ENCODE assay signal across 17 cellular contexts in the genomic region with DNA sequence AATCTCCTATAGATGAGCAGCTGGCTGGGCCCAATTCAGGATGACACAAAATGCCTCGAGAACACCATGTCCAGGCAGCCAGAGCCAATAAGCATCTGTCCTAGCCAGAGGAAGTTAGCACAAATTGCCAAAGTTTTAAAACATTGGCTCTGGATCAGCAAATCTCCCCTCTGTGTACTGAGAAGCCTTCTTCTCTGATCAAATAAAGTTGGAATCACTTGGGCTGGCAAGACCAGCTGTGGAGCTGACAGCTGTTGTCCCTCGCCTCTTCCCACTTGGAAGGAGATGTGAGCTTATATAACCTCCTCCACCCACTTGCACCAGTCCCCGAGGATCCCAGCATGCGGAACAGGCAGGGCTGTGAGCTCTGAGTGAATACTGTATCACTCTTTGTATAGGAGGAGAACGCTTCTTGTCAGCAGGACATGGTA.
DNase-seq lines count a peak whose midpoint lies in the region; ATAC-seq and TF ChIP-seq lines count a peak whose summit lies in the region.
"Had no signal": no experiment of that assay in that cellular context is flagged by ENCODE, and none has a peak within 500 bp of the region (broad histone marks: within the 10 kb centered on the region; RNA-seq: fewer than 3 reads in every experiment).

No MANE protein-coding gene starts in this region.

- WGBS in right cardiac atrium, result 29% methylated on average over 5 of the region's 5 CpGs
- WGBS in aorta, 2 donors, result 50 to 63% methylated on average over 5 of the region's 5 CpGs
- WGBS in SK-N-SH (ENCODE audit: low lambda C conversion rate), result 45% methylated on average over 5 of the region's 5 CpGs

- no peaks in the 10 kb centered on the region for H3F3A ChIP-seq in SK-N-SH (replicated peaks; ENCODE audit: insufficient read depth)

- intact Hi-C loops in right cardiac atrium (cut with DNase I) (no loop called here), aorta (cut with DNase I) (no loop called here)

- H3K4me1 ChIP-seq in right cardiac atrium (ENCODE audit: control insufficient read depth, insufficient read depth, low read length) (peaks cover 1% of the 10 kb centered on the region), aorta (ENCODE audit: control insufficient read depth in 1 of 2, insufficient read depth in 2 of 2, low read length in 2 of 2) (no peaks in the 10 kb centered on the region), SK-N-SH (ENCODE audit: control insufficient read depth in 1 of 2, insufficient read depth in 2 of 2, low read depth in 1 of 2, low read length in 1 of 2) (no peaks in the 10 kb centered on the region)
- H3K4me1 ChIP-seq: neural progenitor cell had no signal

- H3K79me2 ChIP-seq in SK-N-SH (ENCODE audit: insufficient read depth), result no peaks in the 10 kb centered on the region

- ATAC-seq in right cardiac atrium (peak; percentile 88 to 90), aorta (ENCODE audit: low FRiP score) (peak; percentile 65), HG02938 (IDR thresholded peaks at IDR 0.05; ENCODE audit: unreplicated experiment) (no peak), omental fat pad (ENCODE audit: low FRiP score) (no peak)

- H3K36me3 ChIP-seq in aorta (ENCODE audit: control insufficient read depth in 1 of 2, insufficient read depth in 2 of 2, low read length in 1 of 2), result no peaks in the 10 kb centered on the region
- no peaks in the 10 kb centered on the region for H3K36me3 ChIP-seq in SK-N-SH (replicated peaks in 1 of 2; ENCODE audit: control insufficient read depth in 1 of 2, insufficient read depth in 2 of 2, low read length in 1 of 2)
- H3K36me3 ChIP-seq: neural progenitor cell had no signal

- no peaks in the 10 kb centered on the region for H3K9me2 ChIP-seq in SK-N-SH

- H3K9ac ChIP-seq in SK-N-SH, result no peak overlapping the region
- H3K9ac ChIP-seq: neural progenitor cell had no signal

- H3K4me2 ChIP-seq in SK-N-SH, result no peak overlapping the region
- H3K4me2 ChIP-seq: neural progenitor cell had no signal

- DNase-seq in fibroblast of gingiva (ENCODE audit: low read depth) (peak; percentile 0), right cardiac atrium (peak; percentile 58 to 83 (median 67)), pons (ENCODE audit: low spot score) (peak; percentile 48), aorta (peak in 1 of 2 donors; percentile 42), omental fat pad (ENCODE audit: low spot score) (no peak), SK-N-SH (no peak)
- DNase-seq: activated CD4-positive, alpha-beta T cell treated with anti-CD3 and anti-CD28 coated beads for 48 hours; activated naive CD4-positive, alpha-beta T cell treated with Interleukin-2 at 50 U/mL for 16 hours; H9; immature natural killer cell; NCI-H187; NCI-H510A; RPMI8226; stimulated activated CD4-positive, alpha-beta T cell treated with anti-CD3 and anti-CD28 coated beads, Interleukin-2, amount 100 ng/mL, for 48 hours; SW 1271 had no signal

- H4K20me1 ChIP-seq in SK-N-SH (ENCODE audit: insufficient read depth), result no peaks in the 10 kb centered on the region

- H3K9me3 ChIP-seq in right cardiac atrium (ENCODE audit: control insufficient read depth, low read length), result no peaks in the 10 kb centered on the region
- no peaks in the 10 kb centered on the region for H3K9me3 ChIP-seq in aorta (ENCODE audit: control insufficient read depth, low read length)
- H3K9me3 ChIP-seq in SK-N-SH, result no peaks in the 10 kb centered on the region

- no peaks in the 10 kb centered on the region for H3K27me3 ChIP-seq in right cardiac atrium (ENCODE audit: control insufficient read depth, insufficient read depth)
- no peaks in the 10 kb centered on the region for H3K27me3 ChIP-seq in aorta (ENCODE audit: control insufficient read depth in 1 of 2, insufficient read depth in 2 of 2, low read length in 1 of 2)
- no peaks in the 10 kb centered on the region for H3K27me3 ChIP-seq in SK-N-SH (ENCODE audit: insufficient read depth)
- H3K27me3 ChIP-seq: neural progenitor cell had no signal

- no peak for TF ChIP-seq RAD21 in SK-N-SH (IDR thresholded peaks at IDR 0.05; ENCODE audit: low read length)

- POLR2A ChIA-PET in SK-N-SH (lab: Yijun Ruan, JAX), result no interaction called here

- no peak for TF ChIP-seq EP300 in SK-N-SH (IDR thresholded peaks at IDR 0.05; ENCODE audit: borderline replicate concordance in 1 of 2, low read depth in 1 of 2, low read length in 1 of 2)

- TF ChIP-seq CTCF in omental fat pad (IDR thresholded peaks at IDR 0.05), result no peak
- TF ChIP-seq CTCF in SK-N-SH (IDR thresholded peaks at IDR 0.05), result no peak

- CTCF ChIA-PET in SK-N-SH (lab: Yijun Ruan, JAX), result no interaction called here

- no peak overlapping the region for H3K27ac ChIP-seq in right cardiac atrium (ENCODE audit: low read length)
- H3K27ac ChIP-seq in aorta (ENCODE audit: low read depth in 1 of 2, low read length in 2 of 2), result no peak overlapping the region
- no peak overlapping the region for H3K27ac ChIP-seq in SK-N-SH (ENCODE audit: low read depth in 2 of 2, low read length in 1 of 2)
- H3K27ac ChIP-seq: neural progenitor cell had no signal

- H3K4me3 ChIP-seq in right cardiac atrium (ENCODE audit: low read length), result no peak overlapping the region
- no peak overlapping the region for H3K4me3 ChIP-seq in aorta (ENCODE audit: low read length in 2 of 2)
- H3K4me3 ChIP-seq in SK-N-SH (ENCODE audit: low read depth in 2 of 2, low read length in 1 of 2), result no peak overlapping the region
- H3K4me3 ChIP-seq: neural progenitor cell had no signal

- H2AFZ ChIP-seq in SK-N-SH (ENCODE audit: low read depth), result no peak overlapping the region
- H2AFZ ChIP-seq: neural progenitor cell had no signal

TF ChIP-seq in SK-N-SH, 30 proteins besides CTCF, POLR2A, EP300 and RAD21:
- TF ChIP-seq, protein P1, sequence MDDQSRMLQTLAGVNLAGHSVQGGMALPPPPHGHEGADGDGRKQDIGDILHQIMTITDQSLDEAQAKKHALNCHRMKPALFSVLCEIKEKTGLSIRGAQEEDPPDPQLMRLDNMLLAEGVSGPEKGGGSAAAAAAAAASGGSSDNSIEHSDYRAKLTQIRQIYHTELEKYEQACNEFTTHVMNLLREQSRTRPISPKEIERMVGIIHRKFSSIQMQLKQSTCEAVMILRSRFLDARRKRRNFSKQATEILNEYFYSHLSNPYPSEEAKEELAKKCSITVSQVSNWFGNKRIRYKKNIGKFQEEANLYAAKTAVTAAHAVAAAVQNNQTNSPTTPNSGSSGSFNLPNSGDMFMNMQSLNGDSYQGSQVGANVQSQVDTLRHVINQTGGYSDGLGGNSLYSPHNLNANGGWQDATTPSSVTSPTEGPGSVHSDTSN (IDR thresholded peaks at IDR 0.05), result no peak
- TF ChIP-seq POLR2AphosphoS5 (IDR thresholded peaks at IDR 0.05; ENCODE audit: low read depth, low read length), result no peak

Comparison
In these comparisons a context has a peak if more than half of its experiments do, and no peak if none do; other contexts are left out.
1. DNase-seq: peak in fibroblast of gingiva (single experiment), right cardiac atrium (3 of 3) and pons (single experiment); none in omental fat pad (single experiment) and SK-N-SH (single experiment).
2. ATAC-seq: peak in right cardiac atrium (2 of 2) and aorta (single experiment); none in HG02938 (single experiment) and omental fat pad (single experiment).